16 cellular contexts compared by ENCODE assay signal in genomic region chr11:94780432-94780831, GRCh38. TPM values are rescaled to one million over a fixed set of nuclear protein-coding genes. Genes with fewer than 3 reads are reported as not detected.
DNase-seq lines count a peak whose midpoint lies in the region; ATAC-seq and TF ChIP-seq lines count a peak whose summit lies in the region.
"Had no signal": no experiment of that assay in that cellular context is flagged by ENCODE, and none has a peak within 500 bp of the region (broad histone marks: within the 10 kb centered on the region; RNA-seq: fewer than 3 reads in every experiment).

No MANE protein-coding gene starts in this region.

- no peak for TF ChIP-seq CTCF in BE2C (IDR thresholded peaks at IDR 0.05; ENCODE audit: low read depth, low read length)

- DNase-seq in BE2C (no peak), NCI-H2171 (lab: John Stamatoyannopoulos, UW) (no peak), caudate nucleus (lab: John Stamatoyannopoulos, UW) (no peak), globus pallidus (ENCODE audit: low spot score) (no peak), HUDEP-2 (lab: John Stamatoyannopoulos, UW; ENCODE audit: unreplicated experiment in 76 of 76) (no peak)
- DNase-seq in natural killer cell treated with Interleukin-12 subunit alpha and Interleukin-12 subunit beta and Interleukin-15 and Interleukin-18, amount 100 ng/mL, for 72 hours (ENCODE audit: low spot score), result no peak
- DNase-seq: activated CD4-positive, alpha-beta T cell treated with anti-CD3 and anti-CD28 coated beads for 48 hours; anterior cingulate cortex; islet precursor cell; MG63; NCI-H446 treated with DMSO at 0.1 percent for 48 hours; ovary; SIG-M5; trophoblast cell had no signal

- H3K27ac Mint-ChIP-seq in dendritic cell treated with granulocyte-macrophage colony-stimulating factor and Interleukin-4, amounts not matched to agents 40 ng/mL and 50 ng/mL, for 4 days, result no peak overlapping the region
- peak overlapping the region in 1 of 2 donors; percentile 72 for H3K27ac Mint-ChIP-seq in natural killer cell treated with Interleukin-12 subunit alpha and Interleukin-12 subunit beta and Interleukin-15 and Interleukin-18, amount 100 ng/mL, for 72 hours

- H3K4me1 ChIP-seq in BE2C, result peaks cover 28% of the 10 kb centered on the region

- no peaks in the 10 kb centered on the region for H3K9me3 ChIP-seq in BE2C
- H3K9me3 ChIP-seq: MG63, ovary had no signal

- H3K4me3 Mint-ChIP-seq in dendritic cell treated with granulocyte-macrophage colony-stimulating factor and Interleukin-4, amounts not matched to agents 40 ng/mL and 50 ng/mL, for 4 days, result peak overlapping the region; percentile 40
- H3K4me3 Mint-ChIP-seq in natural killer cell treated with Interleukin-12 subunit alpha and Interleukin-12 subunit beta and Interleukin-15 and Interleukin-18, amount 100 ng/mL, for 72 hours, result peak overlapping the region; percentile 28

- H3K27me3 Mint-ChIP-seq in dendritic cell treated with granulocyte-macrophage colony-stimulating factor and Interleukin-4, amounts not matched to agents 40 ng/mL and 50 ng/mL, for 4 days, result no peaks in the 10 kb centered on the region
- H3K27me3 Mint-ChIP-seq in natural killer cell treated with Interleukin-12 subunit alpha and Interleukin-12 subunit beta and Interleukin-15 and Interleukin-18, amount 100 ng/mL, for 72 hours, result no peaks in the 10 kb centered on the region

- intact Hi-C loops in dendritic cell treated with granulocyte-macrophage colony-stimulating factor and Interleukin-4, amounts not matched to agents 40 ng/mL and 50 ng/mL, for 4 days (cut with micrococcal nuclease), result no loop called here

- no peaks in the 10 kb centered on the region for H3K9me3 Mint-ChIP-seq in dendritic cell treated with granulocyte-macrophage colony-stimulating factor and Interleukin-4, amounts not matched to agents 40 ng/mL and 50 ng/mL, for 4 days
- H3K9me3 Mint-ChIP-seq in natural killer cell treated with Interleukin-12 subunit alpha and Interleukin-12 subunit beta and Interleukin-15 and Interleukin-18, amount 100 ng/mL, for 72 hours, result no peaks in the 10 kb centered on the region

- H3K27ac ChIP-seq in caudate nucleus (ENCODE audit: low read depth, low read length), result no peak overlapping the region
- H3K27ac ChIP-seq: ovary had no signal

- H3K36me3 Mint-ChIP-seq in dendritic cell treated with granulocyte-macrophage colony-stimulating factor and Interleukin-4, amounts not matched to agents 40 ng/mL and 50 ng/mL, for 4 days (ENCODE audit: low read depth), result no peaks in the 10 kb centered on the region
- no peaks in the 10 kb centered on the region for H3K36me3 Mint-ChIP-seq in natural killer cell treated with Interleukin-12 subunit alpha and Interleukin-12 subunit beta and Interleukin-15 and Interleukin-18, amount 100 ng/mL, for 72 hours

- peak; percentile 45 for ATAC-seq in HG02852 (IDR thresholded peaks at IDR 0.05; ENCODE audit: unreplicated experiment)
- no peak for ATAC-seq in natural killer cell treated with Interleukin-12 subunit alpha and Interleukin-12 subunit beta and Interleukin-15 and Interleukin-18, amount 100 ng/mL, for 72 hours

- peak overlapping the region; percentile 8; the same call in 1 of the 2 replicates for H3K4me3 ChIP-seq in BE2C (ENCODE audit: low read depth, low read length)
- H3K4me3 ChIP-seq: MG63, ovary had no signal

- H3K4me1 Mint-ChIP-seq in dendritic cell treated with granulocyte-macrophage colony-stimulating factor and Interleukin-4, amounts not matched to agents 40 ng/mL and 50 ng/mL, for 4 days (ENCODE audit: low read depth), result peaks cover 19% of the 10 kb centered on the region
- peaks cover 19 to 22% of the 10 kb centered on the region in 2 donors for H3K4me1 Mint-ChIP-seq in natural killer cell treated with Interleukin-12 subunit alpha and Interleukin-12 subunit beta and Interleukin-15 and Interleukin-18, amount 100 ng/mL, for 72 hours (ENCODE audit: low read depth in 2 of 2)

- no peaks in the 10 kb centered on the region; the same call in 1 of the 2 replicates for H3K36me3 ChIP-seq in BE2C
- H3K36me3 ChIP-seq: MG63, ovary had no signal

- H3K27me3 ChIP-seq in BE2C, result no peaks in the 10 kb centered on the region
- H3K27me3 ChIP-seq: MG63, ovary had no signal

RNA-seq across cellular contexts. Expression of gene AMOTL1, which starts 12.3 kb away (rescaled TPM):
- polyA plus RNA-seq in BE2C (2012; ENCODE audit: insufficient read depth, insufficient read length, low read depth), result 43.2 TPM
- total RNA-seq in natural killer cell treated with Interleukin-12 subunit alpha and Interleukin-12 subunit beta and Interleukin-15 and Interleukin-18, amount 100 ng/mL, for 72 hours, result 1 to 10 TPM; 5.5 to 5.7 TPM
